9 cellular contexts compared by ENCODE assay signal in the genomic region with DNA sequence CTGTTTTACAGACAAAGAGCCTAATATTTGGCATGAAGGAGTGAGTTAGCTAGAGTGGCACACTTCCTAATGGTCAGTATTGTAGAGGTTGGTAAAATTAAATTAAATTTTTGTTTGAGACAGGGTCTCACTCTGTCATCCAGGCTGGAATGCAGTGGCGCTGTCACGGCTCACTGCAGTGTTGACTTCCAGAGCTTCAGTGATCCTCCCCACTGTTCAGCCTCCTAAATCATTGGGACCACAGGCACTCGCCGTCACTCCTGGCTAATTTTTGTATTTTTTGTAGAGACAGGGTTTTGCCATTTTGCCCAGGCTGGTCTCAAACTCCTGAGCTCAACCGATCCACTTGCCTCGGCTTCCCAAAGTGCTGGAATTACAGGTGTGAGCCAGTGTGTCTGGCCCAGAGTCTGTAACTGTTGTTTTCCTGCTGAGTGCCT.
DNase-seq lines count a peak whose midpoint lies in the region; ATAC-seq and TF ChIP-seq lines count a peak whose summit lies in the region.
"Had no signal": no experiment of that assay in that cellular context is flagged by ENCODE, and none has a peak within 500 bp of the region (broad histone marks: within the 10 kb centered on the region; RNA-seq: fewer than 3 reads in every experiment).

No MANE protein-coding gene starts in this region.

- peak overlapping the region; percentile 26 for H3K27ac Mint-ChIP-seq in activated T-cell treated with anti-CD3 and anti-CD28 coated beads, Interleukin-2, amount 50 U/mL, for 24 hours

- H3K4me3 Mint-ChIP-seq in activated T-cell treated with anti-CD3 and anti-CD28 coated beads, Interleukin-2, amount 50 U/mL, for 24 hours, result no peak overlapping the region

- H3K27me3 ChIP-seq in transverse colon, result no peaks in the 10 kb centered on the region

- TF ChIP-seq POLR2A in transverse colon (IDR thresholded peaks at IDR 0.05), result no peak

- no peaks in the 10 kb centered on the region for H3K27me3 Mint-ChIP-seq in activated T-cell treated with anti-CD3 and anti-CD28 coated beads, Interleukin-2, amount 50 U/mL, for 24 hours

- H3K36me3 ChIP-seq in mesodermal cell (ENCODE audit: control insufficient read depth, insufficient read depth, low read length) (peaks cover 14% of the 10 kb centered on the region), transverse colon (no peaks in the 10 kb centered on the region)

- TF ChIP-seq CTCF in astrocyte of the spinal cord (IDR thresholded peaks at IDR 0.05; ENCODE audit: low read depth, low read length) (no peak), transverse colon (IDR thresholded peaks at IDR 0.05) (no peak)

- H3K9me3 Mint-ChIP-seq in activated T-cell treated with anti-CD3 and anti-CD28 coated beads, Interleukin-2, amount 50 U/mL, for 24 hours, result no peaks in the 10 kb centered on the region

- H3K9me3 ChIP-seq in mesodermal cell (ENCODE audit: control insufficient read depth, low read length), result no peaks in the 10 kb centered on the region
- no peaks in the 10 kb centered on the region for H3K9me3 ChIP-seq in transverse colon

- H3K4me3 ChIP-seq in astrocyte of the spinal cord (ENCODE audit: low read depth, low read length) (peak overlapping the region; percentile 4), mesodermal cell (ENCODE audit: extremely low read depth, insufficient read depth, low read length, poor library complexity, severe bottlenecking) (no peak overlapping the region), transverse colon (no peak overlapping the region)

- peaks cover 35% of the 10 kb centered on the region for H3K36me3 Mint-ChIP-seq in activated T-cell treated with anti-CD3 and anti-CD28 coated beads, Interleukin-2, amount 50 U/mL, for 24 hours (ENCODE audit: low read depth)

- peaks cover 22% of the 10 kb centered on the region for H3K4me1 Mint-ChIP-seq in activated T-cell treated with anti-CD3 and anti-CD28 coated beads, Interleukin-2, amount 50 U/mL, for 24 hours (ENCODE audit: low read depth)

- no peak for TF ChIP-seq EP300 in transverse colon (IDR thresholded peaks at IDR 0.05; ENCODE audit: low read depth)

- in situ Hi-C loops in astrocyte of the spinal cord (cut with HindIII; ENCODE audit: low sequenced_read_pairs), result no loop called here
- in situ Hi-C loops in transverse colon (cut with MboI; ENCODE audit: low pct_ligation_motif_present in 1 of 4, low pct_unique_long_range_greater_than_20kb in 1 of 4, low sequenced_read_pairs in 3 of 4), result loop anchor here in 3 of 4 donors (25.0 kb wide), 2 partner anchors 171 to 396 kb away; no protein-coding TSS in a partner anchor

- no peak for DNase-seq in activated T-cell treated with anti-CD3 and anti-CD28 coated beads, Interleukin-2, amount 50 U/mL, for 24 hours
- no peak for DNase-seq in activated T-cell treated with anti-CD3 and anti-CD28 coated beads, Interleukin-2, amount 50 U/mL, for 1 hour
- no peak for DNase-seq in astrocyte of the spinal cord (ENCODE audit: low read depth, low spot score)
- DNase-seq in transverse colon, result no peak
- DNase-seq in effector CD4-positive, alpha-beta T cell, result no peak
- DNase-seq: MV-4-11 had no signal

- H3K4me1 ChIP-seq in mesodermal cell (ENCODE audit: control insufficient read depth, insufficient read depth, low read length, poor library complexity, severe bottlenecking), result peaks cover 11% of the 10 kb centered on the region
- H3K4me1 ChIP-seq in transverse colon, result peaks cover 0 to 6% (median 2%) of the 10 kb centered on the region in 4 donors

- intact Hi-C loops in transverse colon (cut with DNase I; ENCODE audit: low total_unique reads), result no loop called here

- ATAC-seq in HG03469 (IDR thresholded peaks at IDR 0.05; ENCODE audit: unreplicated experiment), result no peak
- ATAC-seq in HG02642 (IDR thresholded peaks at IDR 0.05; ENCODE audit: poor library complexity, unreplicated experiment), result no peak

- peak overlapping the region; percentile 96 for H3K27ac ChIP-seq in mesodermal cell (ENCODE audit: low read depth, low read length, severe bottlenecking)
- H3K27ac ChIP-seq in transverse colon, result peak overlapping the region; percentile 62 to 84 (median 74)

- 85 to 91% methylated on average over 6 of the region's 6 CpGs for WGBS in mesodermal cell (ENCODE audit: insufficient coverage in 2 of 2), 2 experiments
- whole genome bisulfite sequencing in transverse colon (ENCODE audit: low coverage in 1 of 2), 2 donors, result 72 to 93% methylated on average over 2 to 6 of the region's 6 CpGs
